In the genomic region with DNA sequence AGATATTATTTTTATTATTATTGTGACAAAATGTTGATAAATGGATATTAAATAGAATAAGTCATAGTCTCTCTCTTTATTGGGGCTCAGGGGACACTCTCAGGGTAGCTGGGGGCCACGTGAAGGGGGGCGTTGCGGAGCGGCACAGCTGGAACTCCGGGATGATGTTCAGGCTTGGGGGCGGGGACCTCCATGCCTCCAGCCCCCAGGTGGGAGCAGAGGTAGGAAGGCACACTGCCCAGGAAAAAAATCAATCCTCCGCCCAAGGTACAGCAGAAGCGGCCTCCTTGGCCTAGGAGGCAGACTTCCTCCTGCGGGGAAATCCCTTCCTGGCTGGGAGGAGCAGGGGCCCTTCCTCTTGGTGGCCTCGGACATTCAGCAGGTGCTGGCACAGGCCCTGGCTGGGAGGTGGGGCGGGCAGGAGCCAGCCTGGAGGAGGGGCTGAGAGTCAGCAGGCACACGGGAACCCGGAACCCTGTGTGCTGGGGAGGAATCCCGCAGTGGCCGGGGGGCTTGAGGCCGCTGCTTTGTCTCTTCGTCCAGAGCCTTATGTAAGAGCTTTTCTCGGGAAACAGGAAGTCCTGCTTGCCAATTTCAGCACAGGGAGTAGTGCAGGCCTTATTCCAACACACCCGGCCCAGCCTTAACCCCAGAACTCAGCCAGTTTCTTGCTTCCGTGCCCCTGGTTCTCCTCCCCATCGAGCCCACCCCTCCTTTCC, we compare ENCODE assay signal across 8 cellular contexts. TPM values are rescaled to one million over a fixed set of nuclear protein-coding genes. Genes with fewer than 3 reads are reported as not detected.
A peak's percentile ranks its signal among the peaks of the same experiment; 100 is the strongest.
DNase-seq lines count a peak whose midpoint lies in the region; ATAC-seq, FAIRE-seq and TF ChIP-seq lines count a peak whose summit lies in the region.

No MANE protein-coding gene starts in this region.

- ATAC-seq in activated CD8-positive, alpha-beta T cell treated with anti-CD3 and anti-CD28 coated beads for 36 hours, result no peak
- ATAC-seq in GM21529 (IDR thresholded peaks at IDR 0.05; ENCODE audit: unreplicated experiment), result no peak

- CTCF ChIA-PET in activated CD8-positive, alpha-beta T cell treated with anti-CD3 and anti-CD28 coated beads for 36 hours (lab: Charles Lee), result interaction anchor here (1.1 to 7.9 kb wide), 6 partner anchors 9 to 205 kb away, joined by 3 to 186 read pairs (median 6); partner anchors contain the start of gene TNFSF12

- peak overlapping the region; percentile 86 for H3K27ac Mint-ChIP-seq in activated CD8-positive, alpha-beta T cell treated with anti-CD3 and anti-CD28 coated beads for 36 hours
- H3K27ac Mint-ChIP-seq in neural progenitor cell, result peak overlapping the region; percentile 90

- DNase-seq in NCI-H1417 (lab: John Stamatoyannopoulos, UW) (peak in 2 of 3 experiments; percentile 68 to 78), NCI-H1417 treated with DMSO at 0.1 percent for 48 hours (lab: John Stamatoyannopoulos, UW) (no peak), foreskin melanocyte (peak; percentile 68), neural progenitor cell (ENCODE audit: low spot score) (peak; percentile 71), HTR-8/SVneo (ENCODE audit: insufficient read length, low spot score) (no peak)
- peak; percentile 40 for DNase-seq in activated CD8-positive, alpha-beta T cell treated with anti-CD3 and anti-CD28 coated beads for 36 hours

- H3K9ac ChIP-seq in neural progenitor cell, result no peak overlapping the region

- H3K36me3 ChIP-seq in neural progenitor cell, result no peaks in the 10 kb centered on the region

- no peak for FAIRE-seq in HTR-8/SVneo (lab: Jason Lieb, UNC)

- TF ChIP-seq RAD21 in Ishikawa (IDR thresholded peaks at IDR 0.05; ENCODE audit: low read depth), result no peak

- no peaks in the 10 kb centered on the region for H3K9me3 ChIP-seq in neural progenitor cell (ENCODE audit: low read depth)

- H3K4me3 ChIP-seq in neural progenitor cell, result no peak overlapping the region

- peak overlapping the region; percentile 85 for H3K4me3 Mint-ChIP-seq in activated CD8-positive, alpha-beta T cell treated with anti-CD3 and anti-CD28 coated beads for 36 hours
- peak overlapping the region; percentile 50 for H3K4me3 Mint-ChIP-seq in neural progenitor cell

- no peak overlapping the region for H3K27ac ChIP-seq in neural progenitor cell

- peak overlapping the region; percentile 40 for H3K4me2 ChIP-seq in neural progenitor cell

- peaks cover 60% of the 10 kb centered on the region for H3K4me1 Mint-ChIP-seq in activated CD8-positive, alpha-beta T cell treated with anti-CD3 and anti-CD28 coated beads for 36 hours (ENCODE audit: low read depth)
- H3K4me1 Mint-ChIP-seq in neural progenitor cell, result peaks cover 44% of the 10 kb centered on the region

- POLR2A ChIA-PET in activated CD8-positive, alpha-beta T cell treated with anti-CD3 and anti-CD28 coated beads for 36 hours (lab: Charles Lee), result interaction anchor here (0.7 to 2.8 kb wide), 13 partner anchors 9 to 689 kb away, joined by 3 to 19 read pairs (median 4); partner anchors contain the start of genes CD68, MPDU1, POLR2A and SOX15

- H4K20me1 ChIP-seq in neural progenitor cell (ENCODE audit: low read depth), result peaks cover 10% of the 10 kb centered on the region

- intact Hi-C loops in activated CD8-positive, alpha-beta T cell treated with anti-CD3 and anti-CD28 coated beads for 36 hours (cut with micrococcal nuclease), result no loop called here

- peaks cover 33% of the 10 kb centered on the region for H3K4me1 ChIP-seq in neural progenitor cell

- no peaks in the 10 kb centered on the region for H3K9me3 Mint-ChIP-seq in activated CD8-positive, alpha-beta T cell treated with anti-CD3 and anti-CD28 coated beads for 36 hours
- no peaks in the 10 kb centered on the region for H3K9me3 Mint-ChIP-seq in neural progenitor cell

- TF ChIP-seq EP300 in Ishikawa (IDR thresholded peaks at IDR 0.05; ENCODE audit: borderline replicate concordance), result no peak

- peaks cover 13% of the 10 kb centered on the region for H3K36me3 Mint-ChIP-seq in activated CD8-positive, alpha-beta T cell treated with anti-CD3 and anti-CD28 coated beads for 36 hours (ENCODE audit: low read depth)
- peaks cover 3% of the 10 kb centered on the region for H3K36me3 Mint-ChIP-seq in neural progenitor cell

- TF ChIP-seq CTCF in activated CD8-positive, alpha-beta T cell treated with anti-CD3 and anti-CD28 coated beads for 36 hours (IDR thresholded peaks at IDR 0.05), result no peak
- TF ChIP-seq CTCF in neural progenitor cell (IDR thresholded peaks at IDR 0.05), result no peak

- peaks cover 50% of the 10 kb centered on the region for H3F3A ChIP-seq in neural progenitor cell (ENCODE audit: low read depth)

- H2AFZ ChIP-seq in neural progenitor cell (replicated peaks), result peak overlapping the region; percentile 48

- H3K27me3 Mint-ChIP-seq in activated CD8-positive, alpha-beta T cell treated with anti-CD3 and anti-CD28 coated beads for 36 hours, result no peaks in the 10 kb centered on the region
- peaks cover 4% of the 10 kb centered on the region for H3K27me3 Mint-ChIP-seq in neural progenitor cell (ENCODE audit: insufficient read depth, low read depth)

- H3K27me3 ChIP-seq in neural progenitor cell, result no peaks in the 10 kb centered on the region

- H3K79me2 ChIP-seq in neural progenitor cell (ENCODE audit: low read depth), result peaks cover 12% of the 10 kb centered on the region

TF ChIP-seq in Ishikawa, 13 proteins besides CTCF, POLR2A, EP300 and RAD21:
- TF ChIP-seq CEBPB (IDR thresholded peaks at IDR 0.05) (peak; percentile 28; the same call in 1 of the 2 replicates), ZBTB7A (IDR thresholded peaks at IDR 0.05; ENCODE audit: low read depth) (peak; percentile 93), EGR1 (IDR thresholded peaks at IDR 0.05) (no peak), TEAD4 (IDR thresholded peaks at IDR 0.05) (0 out of 2 replicates have a peak, but pooled peaks have one; percentile 15), CREB1 (IDR thresholded peaks at IDR 0.05; ENCODE audit: low read depth) (no peak), FOXM1 (IDR thresholded peaks at IDR 0.05; ENCODE audit: borderline replicate concordance, low read depth) (no peak), YY1 (IDR thresholded peaks at IDR 0.05; ENCODE audit: low read depth) (0 out of 2 replicates have a peak, but pooled peaks have one; percentile 29), TCF12 (IDR thresholded peaks at IDR 0.05; ENCODE audit: low read depth) (0 out of 2 replicates have a peak, but pooled peaks have one; percentile 6), TAF1 (IDR thresholded peaks at IDR 0.05; ENCODE audit: low read depth) (peak; percentile 56), USF1 (IDR thresholded peaks at IDR 0.05) (peak; percentile 49; the same call in 1 of the 2 replicates), NFIC (IDR thresholded peaks at IDR 0.05) (no peak)
- TF ChIP-seq, protein P1, sequence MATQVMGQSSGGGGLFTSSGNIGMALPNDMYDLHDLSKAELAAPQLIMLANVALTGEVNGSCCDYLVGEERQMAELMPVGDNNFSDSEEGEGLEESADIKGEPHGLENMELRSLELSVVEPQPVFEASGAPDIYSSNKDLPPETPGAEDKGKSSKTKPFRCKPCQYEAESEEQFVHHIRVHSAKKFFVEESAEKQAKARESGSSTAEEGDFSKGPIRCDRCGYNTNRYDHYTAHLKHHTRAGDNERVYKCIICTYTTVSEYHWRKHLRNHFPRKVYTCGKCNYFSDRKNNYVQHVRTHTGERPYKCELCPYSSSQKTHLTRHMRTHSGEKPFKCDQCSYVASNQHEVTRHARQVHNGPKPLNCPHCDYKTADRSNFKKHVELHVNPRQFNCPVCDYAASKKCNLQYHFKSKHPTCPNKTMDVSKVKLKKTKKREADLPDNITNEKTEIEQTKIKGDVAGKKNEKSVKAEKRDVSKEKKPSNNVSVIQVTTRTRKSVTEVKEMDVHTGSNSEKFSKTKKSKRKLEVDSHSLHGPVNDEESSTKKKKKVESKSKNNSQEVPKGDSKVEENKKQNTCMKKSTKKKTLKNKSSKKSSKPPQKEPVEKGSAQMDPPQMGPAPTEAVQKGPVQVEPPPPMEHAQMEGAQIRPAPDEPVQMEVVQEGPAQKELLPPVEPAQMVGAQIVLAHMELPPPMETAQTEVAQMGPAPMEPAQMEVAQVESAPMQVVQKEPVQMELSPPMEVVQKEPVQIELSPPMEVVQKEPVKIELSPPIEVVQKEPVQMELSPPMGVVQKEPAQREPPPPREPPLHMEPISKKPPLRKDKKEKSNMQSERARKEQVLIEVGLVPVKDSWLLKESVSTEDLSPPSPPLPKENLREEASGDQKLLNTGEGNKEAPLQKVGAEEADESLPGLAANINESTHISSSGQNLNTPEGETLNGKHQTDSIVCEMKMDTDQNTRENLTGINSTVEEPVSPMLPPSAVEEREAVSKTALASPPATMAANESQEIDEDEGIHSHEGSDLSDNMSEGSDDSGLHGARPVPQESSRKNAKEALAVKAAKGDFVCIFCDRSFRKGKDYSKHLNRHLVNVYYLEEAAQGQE (IDR thresholded peaks at IDR 0.05; ENCODE audit: low read depth), result no peak
- TF ChIP-seq, protein P2, sequence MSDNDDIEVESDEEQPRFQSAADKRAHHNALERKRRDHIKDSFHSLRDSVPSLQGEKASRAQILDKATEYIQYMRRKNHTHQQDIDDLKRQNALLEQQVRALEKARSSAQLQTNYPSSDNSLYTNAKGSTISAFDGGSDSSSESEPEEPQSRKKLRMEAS (IDR thresholded peaks at IDR 0.05), result peak; percentile 63; the same call in 1 of the 2 replicates
TF ChIP-seq in Ishikawa: peak in this region for 8.

RNA-seq across cellular contexts. Expression of gene TNFSF13, which starts 0.6 kb away (rescaled TPM):
- 1 to 10 TPM; 4.0 to 6.9 TPM for total RNA-seq in activated CD8-positive, alpha-beta T cell treated with anti-CD3 and anti-CD28 coated beads for 36 hours
- total RNA-seq in neural progenitor cell (ENCODE audit: low replicate concordance), result 0.37 TPM in 1 of 2 replicates, not detected in the other

RNA-seq across cellular contexts. Expression of gene SENP3, which starts 3.7 kb away (rescaled TPM):
- total RNA-seq in activated CD8-positive, alpha-beta T cell treated with anti-CD3 and anti-CD28 coated beads for 36 hours, result 10 to 100 TPM; 60.2 to 63.2 TPM
- 87.9 and 91.6 TPM in 2 replicates for total RNA-seq in neural progenitor cell (ENCODE audit: low replicate concordance)

RNA-seq across cellular contexts. Expression of gene TNFSF12, which starts 9.1 kb away (rescaled TPM):
- total RNA-seq in activated CD8-positive, alpha-beta T cell treated with anti-CD3 and anti-CD28 coated beads for 36 hours, result 10 to 100 TPM; 11.8 to 13.8 TPM
- total RNA-seq in neural progenitor cell (ENCODE audit: low replicate concordance), result 0.75 and 2.4 TPM in 2 replicates

RNA-seq across cellular contexts. Expression of gene CD68, which starts 21.5 kb away (rescaled TPM):
- 10 to 100 TPM; 11.4 to 12.9 TPM for total RNA-seq in activated CD8-positive, alpha-beta T cell treated with anti-CD3 and anti-CD28 coated beads for 36 hours
- total RNA-seq in neural progenitor cell (ENCODE audit: low replicate concordance), result 0.95 TPM in 1 of 2 replicates, not detected in the other

RNA-seq across cellular contexts. Expression of gene MPDU1, which starts 25.7 kb away (rescaled TPM):
- total RNA-seq in activated CD8-positive, alpha-beta T cell treated with anti-CD3 and anti-CD28 coated beads for 36 hours, result 10 to 100 TPM; 50.9 to 51.4 TPM
- total RNA-seq in neural progenitor cell (ENCODE audit: low replicate concordance), result 167 and 177 TPM in 2 replicates

Comparison
In these comparisons a context has a peak if more than half of its experiments do, and no peak if none do; other contexts are left out.
1. DNase-seq: peak in NCI-H1417 (2 of 3), activated CD8-positive, alpha-beta T cell treated with anti-CD3 and anti-CD28 coated beads for 36 hours (single experiment), foreskin melanocyte (single experiment) and neural progenitor cell (single experiment); none in NCI-H1417 treated with DMSO at 0.1 percent for 48 hours (single experiment) and HTR-8/SVneo (single experiment).